8 cellular contexts compared by ENCODE assay signal in genomic region chr12:110688446-110689001, GRCh38. TPM values are rescaled to one million over a fixed set of nuclear protein-coding genes. Genes with fewer than 3 reads are reported as not detected.
DNase-seq lines count a peak whose midpoint lies in the region; ATAC-seq and TF ChIP-seq lines count a peak whose summit lies in the region.

No MANE protein-coding gene starts in this region.

- peaks cover 7% of the 10 kb centered on the region for H3K4me1 Mint-ChIP-seq in progenitor cell of endocrine pancreas (ENCODE audit: low read depth)

- H3K9me3 Mint-ChIP-seq in progenitor cell of endocrine pancreas (ENCODE audit: low read depth): no peaks in the 10 kb centered on the region

- no TSS peak for BruUV-seq in OCI-LY7 (replicated peaks; lab: Mats Ljungman, UMichigan)

- no peaks in the 10 kb centered on the region for H3K9me2 ChIP-seq in OCI-LY7 (ENCODE audit: insufficient read depth, low read length)

- peak overlapping the region; percentile 64 for H3K4me2 ChIP-seq in OCI-LY7 (ENCODE audit: low read length)

- peaks cover 28% of the 10 kb centered on the region for H3K27me3 Mint-ChIP-seq in progenitor cell of endocrine pancreas

- H3K4me1 ChIP-seq in OCI-LY7 (ENCODE audit: insufficient read depth, low read length, poor library complexity, severe bottlenecking): peaks cover 61% of the 10 kb centered on the region

- no peaks in the 10 kb centered on the region for H3K36me3 ChIP-seq in OCI-LY7 (ENCODE audit: insufficient read depth, low read length)

- H3K27ac Mint-ChIP-seq in progenitor cell of endocrine pancreas: no peak overlapping the region

- ATAC-seq in GM19023 (IDR thresholded peaks at IDR 0.05; ENCODE audit: unreplicated experiment) (peak; percentile 7), HG03460 (IDR thresholded peaks at IDR 0.05; ENCODE audit: unreplicated experiment) (no peak), HG02588 (IDR thresholded peaks at IDR 0.05; ENCODE audit: unreplicated experiment) (no peak)

- no peaks in the 10 kb centered on the region for H4K20me1 ChIP-seq in OCI-LY7 (ENCODE audit: insufficient read depth, low read length)

- H2AFZ ChIP-seq in OCI-LY7 (ENCODE audit: low read length): no peak overlapping the region; the same call in 1 of the 2 replicates

- H3K4me3 Mint-ChIP-seq in progenitor cell of endocrine pancreas (ENCODE audit: low read depth): peak overlapping the region; percentile 73

- no peaks in the 10 kb centered on the region for H3K79me2 ChIP-seq in OCI-LY7 (ENCODE audit: insufficient read depth, low read depth, low read length)

- POLR2A ChIA-PET in OCI-LY7 (lab: Charles Lee): no interaction called here

- no peak overlapping the region for H3K27ac ChIP-seq in OCI-LY7 (ENCODE audit: low read depth, low read length, poor library complexity, severe bottlenecking)

- no peak for DNase-seq in OCI-LY7 (ENCODE audit: low spot score)
- no peak for DNase-seq in fibroblast of villous mesenchyme (ENCODE audit: low read depth)
- no peak for DNase-seq in progenitor cell of endocrine pancreas (ENCODE audit: low spot score, unreplicated experiment)
- no peak for DNase-seq in stimulated activated CD4-positive, alpha-beta T cell treated with anti-CD3 and anti-CD28 coated beads, Interleukin-4, amount 100 ng/mL, for 24 hours
- no peak for DNase-seq in NCI-H2107 (lab: John Stamatoyannopoulos, UW)

- H3K4me3 ChIP-seq in OCI-LY7 (ENCODE audit: low read depth, low read length, poor library complexity, severe bottlenecking) (peak overlapping the region; percentile 56), fibroblast of villous mesenchyme (ENCODE audit: low read depth, low read length) (peak overlapping the region; percentile 64)

- intact Hi-C loops in OCI-LY7 (cut with micrococcal nuclease; ENCODE audit: unreplicated experiment): no loop called here

- no peaks in the 10 kb centered on the region for H3K9me3 ChIP-seq in OCI-LY7 (ENCODE audit: low read length)

- no peaks in the 10 kb centered on the region for H3K36me3 Mint-ChIP-seq in progenitor cell of endocrine pancreas (ENCODE audit: insufficient read depth)

- CTCF ChIA-PET in OCI-LY7 (lab: Charles Lee; ENCODE audit: unreplicated experiment): no interaction called here

- TF ChIP-seq CTCF in OCI-LY7 (conservative IDR thresholded peaks at IDR 0.05; ENCODE audit: low read length) (no peak), fibroblast of villous mesenchyme (IDR thresholded peaks at IDR 0.05; ENCODE audit: insufficient read depth, low read depth, low read length) (no peak), progenitor cell of endocrine pancreas (IDR thresholded peaks at IDR 0.05; ENCODE audit: unreplicated experiment) (no peak)

RNA-seq across cellular contexts. Expression of gene HVCN1, which starts 0.4 kb away (rescaled TPM):
- 6.4 and 9.3 TPM in 2 replicates for total RNA-seq in OCI-LY7 (2014; rRNA removed; shearing (Covaris generic))
- 4.5 and 4.9 TPM in 2 replicates for total RNA-seq in OCI-LY7 (2022)
- 5.6 and 5.8 TPM in 2 replicates for total RNA-seq in fibroblast of villous mesenchyme
- 4.2 and 5.0 TPM in 2 replicates for total RNA-seq in progenitor cell of endocrine pancreas

RNA-seq across cellular contexts. Expression of gene PPP1CC, which starts 54.2 kb away (rescaled TPM):
- 140 and 146 TPM in 2 replicates for total RNA-seq in OCI-LY7 (2014; rRNA removed; shearing (Covaris generic))
- total RNA-seq in OCI-LY7 (2022) (264 and 275 TPM in 2 replicates), fibroblast of villous mesenchyme (82.8 and 139 TPM in 2 replicates), progenitor cell of endocrine pancreas (164 TPM in 2 replicates)
